30 cellular contexts compared by ENCODE assay signal in the genomic region with DNA sequence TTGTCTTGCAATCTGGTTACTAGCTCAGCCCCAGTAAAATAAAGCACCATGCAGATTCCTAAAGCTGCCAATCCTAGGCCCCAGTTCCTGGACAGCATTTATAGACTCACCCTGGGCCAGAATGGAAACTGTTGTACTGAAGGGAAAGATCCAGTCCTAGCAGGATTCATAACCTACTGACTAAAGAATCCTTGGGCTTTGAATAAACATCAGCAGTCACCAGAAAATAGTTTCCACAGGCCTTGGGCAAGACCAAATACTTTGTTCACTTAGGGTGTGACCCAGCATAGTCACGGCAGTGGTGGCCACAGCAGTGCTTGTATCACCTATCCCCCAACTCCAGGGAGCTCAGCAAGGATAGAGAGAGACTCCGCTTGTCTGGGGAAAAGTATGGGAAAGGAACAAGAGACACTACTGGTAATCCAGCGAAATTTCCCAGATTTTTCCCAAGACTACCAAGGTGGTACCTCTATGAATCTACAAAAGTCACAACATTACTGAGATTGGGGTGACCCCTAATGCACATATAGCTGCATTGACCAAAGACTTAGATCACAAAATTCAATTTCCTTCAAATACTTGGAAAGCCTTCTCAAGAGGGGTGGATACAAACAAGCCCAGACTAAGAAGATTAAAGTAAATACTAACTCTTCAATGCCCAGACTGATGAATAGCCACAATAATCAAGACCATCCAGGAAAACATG.
DNase-seq lines count a peak whose midpoint lies in the region; ATAC-seq and TF ChIP-seq lines count a peak whose summit lies in the region.
"Had no signal": no experiment of that assay in that cellular context is flagged by ENCODE, and none has a peak within 500 bp of the region (broad histone marks: within the 10 kb centered on the region; RNA-seq: fewer than 3 reads in every experiment).

No MANE protein-coding gene starts in this region.

- CTCF ChIA-PET in activated naive CD4-positive, alpha-beta T cell treated with anti-CD3 and anti-CD28 coated beads, Interleukin-2, amount 10 ng/mL, durations not matched to agents 7 days and 5 days (lab: Charles Lee) = no interaction called here

- H3K36me3 Mint-ChIP-seq in activated naive CD4-positive, alpha-beta T cell treated with anti-CD3 and anti-CD28 coated beads, Interleukin-2, amount 10 ng/mL, durations not matched to agents 7 days and 5 days = no peaks in the 10 kb centered on the region
- H3K36me3 Mint-ChIP-seq: memory B cell; naive thymus-derived CD8-positive, alpha-beta T cell had no signal

- H3K27me3 Mint-ChIP-seq in activated naive CD4-positive, alpha-beta T cell treated with anti-CD3 and anti-CD28 coated beads, Interleukin-2, amount 10 ng/mL, durations not matched to agents 7 days and 5 days = no peaks in the 10 kb centered on the region
- H3K27me3 Mint-ChIP-seq: activated CD8-positive, alpha-beta T cell treated with anti-CD3 and anti-CD28 coated beads for 36 hours; memory B cell; naive thymus-derived CD8-positive, alpha-beta T cell had no signal

- TF ChIP-seq CTCF in OCI-LY3 (IDR thresholded peaks at IDR 0.05; ENCODE audit: low read depth, low read length) (peak; percentile 19; the same call in 1 of the 2 replicates), adrenal gland (IDR thresholded peaks at IDR 0.05) (no peak)

- H3K4me1 Mint-ChIP-seq in activated naive CD4-positive, alpha-beta T cell treated with anti-CD3 and anti-CD28 coated beads, Interleukin-2, amount 10 ng/mL, durations not matched to agents 7 days and 5 days = no peaks in the 10 kb centered on the region
- H3K4me1 Mint-ChIP-seq: memory B cell; naive thymus-derived CD8-positive, alpha-beta T cell had no signal

- no peak overlapping the region for H3K27ac Mint-ChIP-seq in activated naive CD4-positive, alpha-beta T cell treated with anti-CD3 and anti-CD28 coated beads, Interleukin-2, amount 10 ng/mL, durations not matched to agents 7 days and 5 days
- H3K27ac Mint-ChIP-seq: activated CD8-positive, alpha-beta T cell treated with anti-CD3 and anti-CD28 coated beads for 36 hours; HFFc6; memory B cell had no signal

- H4K5ac ChIP-seq in mesendoderm (ENCODE audit: low read length) = no peak overlapping the region

- H3K4me1 ChIP-seq in OCI-LY3 (ENCODE audit: low read length) = no peaks in the 10 kb centered on the region
- H3K4me1 ChIP-seq in mesendoderm (ENCODE audit: control insufficient read depth, low read depth, low read length) = no peaks in the 10 kb centered on the region
- no peaks in the 10 kb centered on the region for H3K4me1 ChIP-seq in adrenal gland (replicated peaks in 1 of 2)
- H3K4me1 ChIP-seq: esophagus muscularis mucosa, transverse colon had no signal

- ATAC-seq in GM18511 (IDR thresholded peaks at IDR 0.05; ENCODE audit: unreplicated experiment) (no peak), GM21723 (IDR thresholded peaks at IDR 0.05; ENCODE audit: unreplicated experiment) (no peak)
- ATAC-seq: activated CD4-positive, CD25-positive, alpha-beta regulatory T cell treated with anti-CD3 and anti-CD28 coated beads, Interleukin-2, amount 50 U/mL, for 24 hours; activated CD8-positive, alpha-beta T cell treated with anti-CD3 and anti-CD28 coated beads for 36 hours; left cardiac atrium; naive thymus-derived CD8-positive, alpha-beta T cell had no signal

- peaks cover 3% of the 10 kb centered on the region for H3K9me3 Mint-ChIP-seq in activated naive CD4-positive, alpha-beta T cell treated with anti-CD3 and anti-CD28 coated beads, Interleukin-2, amount 10 ng/mL, durations not matched to agents 7 days and 5 days

- no peak overlapping the region for H2BK120ac ChIP-seq in mesendoderm (ENCODE audit: low read depth, low read length)

- H3K4me3 Mint-ChIP-seq in activated naive CD4-positive, alpha-beta T cell treated with anti-CD3 and anti-CD28 coated beads, Interleukin-2, amount 10 ng/mL, durations not matched to agents 7 days and 5 days = no peak overlapping the region
- H3K4me3 Mint-ChIP-seq: activated CD8-positive, alpha-beta T cell treated with anti-CD3 and anti-CD28 coated beads for 36 hours; HFFc6; memory B cell; naive thymus-derived CD8-positive, alpha-beta T cell had no signal

- no peaks in the 10 kb centered on the region for H3K9me3 ChIP-seq in OCI-LY3 (ENCODE audit: insufficient read depth, low read length)
- no peaks in the 10 kb centered on the region for H3K9me3 ChIP-seq in adrenal gland (replicated peaks in 1 of 3)
- H3K9me3 ChIP-seq: esophagus muscularis mucosa, ovary, transverse colon had no signal

- H3K4me2 ChIP-seq in OCI-LY3 (ENCODE audit: low read length) = no peak overlapping the region
- H3K4me2 ChIP-seq in mesendoderm (ENCODE audit: low read length) = no peak overlapping the region

- H4K8ac ChIP-seq in mesendoderm (ENCODE audit: low read depth, low read length) = no peak overlapping the region

- H2AFZ ChIP-seq in OCI-LY3 (ENCODE audit: low read depth, low read length) = no peak overlapping the region

- no peak overlapping the region for H3K9ac ChIP-seq in OCI-LY3 (ENCODE audit: low read length)
- H3K9ac ChIP-seq in mesendoderm (ENCODE audit: low read length) = no peak overlapping the region

- DNase-seq in H4 (ENCODE audit: low spot score) = peak; percentile 9
- DNase-seq in dedifferentiated amniotic fluid mesenchymal stem cell (ENCODE audit: extremely low spot score) = peak; percentile 46
- DNase-seq in mesendoderm = peak; percentile 15
- DNase-seq in adrenal gland = no peak
- no peak for DNase-seq in activated naive CD4-positive, alpha-beta T cell treated with anti-CD3 and anti-CD28 coated beads, Interleukin-2, amount 10 ng/mL, durations not matched to agents 7 days and 5 days
- DNase-seq: activated CD8-positive, alpha-beta T cell treated with anti-CD3 and anti-CD28 coated beads for 36 hours; activated gamma-delta T cell treated with Interleukin-2 at 50 U/mL for 16 hours; AML-193; aorta; cerebellar nuclear complex; effector CD4-positive, alpha-beta T cell; HFFc6; Karpas-422; left cardiac atrium; naive thymus-derived CD8-positive, alpha-beta T cell; NCI-H1092 treated with DMSO at 0.1 percent for 48 hours; NCI-H2081; NCI-H510A; ovary; right cardiac atrium; RPMI8226; stimulated activated CD4-positive, alpha-beta T cell treated with anti-CD3 and anti-CD28 coated beads, Interleukin-4, amount 100 ng/mL, for 24 hours; stimulated activated naive CD4-positive, alpha-beta T cell treated with Interleukin-2 at 50 U/mL for 16 hours; transverse colon had no signal

- no peak for TF ChIP-seq POLR2A in adrenal gland (IDR thresholded peaks at IDR 0.05)

- H4K20me1 ChIP-seq in OCI-LY3 (ENCODE audit: insufficient read depth, low read length) = no peaks in the 10 kb centered on the region

- H2AK5ac ChIP-seq in mesendoderm (ENCODE audit: low read length) = no peak overlapping the region

- H3K56ac ChIP-seq in mesendoderm (ENCODE audit: low read length) = no peak overlapping the region

- H2BK5ac ChIP-seq in mesendoderm (ENCODE audit: low read length) = no peak overlapping the region

- H3K4ac ChIP-seq in mesendoderm (ENCODE audit: low read depth, low read length) = no peak overlapping the region

- WGBS in mesendoderm (ENCODE audit: extremely low coverage, insufficient coverage, low lambda C conversion rate) = no CpG with 5 or more reads among the region's 3 CpGs
- WGBS in adrenal gland, 4 donors = 81 to 85% (median 84%) methylated on average over 3 of the region's 3 CpGs

- no peak overlapping the region for H3K23ac ChIP-seq in mesendoderm (ENCODE audit: low read length)

- intact Hi-C loops in adrenal gland (cut with DNase I) = no loop called here

- H3K79me2 ChIP-seq in OCI-LY3 (ENCODE audit: low read length) (no peaks in the 10 kb centered on the region), mesendoderm (ENCODE audit: control insufficient read depth, insufficient read depth, low read length) (no peaks in the 10 kb centered on the region)

- no peak overlapping the region for H2BK15ac ChIP-seq in mesendoderm (replicated peaks; ENCODE audit: low read depth)

- no peaks in the 10 kb centered on the region for H3K27me3 ChIP-seq in OCI-LY3 (ENCODE audit: low read depth, low read length)
- H3K27me3 ChIP-seq in mesendoderm (ENCODE audit: insufficient read depth, low read length, poor library complexity) = no peaks in the 10 kb centered on the region
- H3K27me3 ChIP-seq in adrenal gland = no peaks in the 10 kb centered on the region
- H3K27me3 ChIP-seq: esophagus muscularis mucosa, ovary, transverse colon had no signal

- H3K79me1 ChIP-seq in mesendoderm (ENCODE audit: low read length) = no peaks in the 10 kb centered on the region

- H3K36me3 ChIP-seq in OCI-LY3 (replicated peaks; ENCODE audit: low read depth, low read length) = no peaks in the 10 kb centered on the region
- H3K36me3 ChIP-seq in mesendoderm (ENCODE audit: control insufficient read depth, insufficient read depth, low read length) = no peaks in the 10 kb centered on the region
- H3K36me3 ChIP-seq in adrenal gland (replicated peaks in 1 of 2) = no peaks in the 10 kb centered on the region
- H3K36me3 ChIP-seq: esophagus muscularis mucosa, ovary, transverse colon had no signal

- no peak overlapping the region for H3K27ac ChIP-seq in OCI-LY3 (ENCODE audit: low read length)
- H3K27ac ChIP-seq in mesendoderm (ENCODE audit: low read depth, low read length) = no peak overlapping the region
- no peak overlapping the region for H3K27ac ChIP-seq in adrenal gland
- H3K27ac ChIP-seq: esophagus muscularis mucosa, ovary, transverse colon had no signal

- no peak overlapping the region for H3K4me3 ChIP-seq in OCI-LY3 (ENCODE audit: low read length)
- H3K4me3 ChIP-seq in mesendoderm (ENCODE audit: low read length) = no peak overlapping the region
- H3K4me3 ChIP-seq in adrenal gland = no peak overlapping the region
- H3K4me3 ChIP-seq: esophagus muscularis mucosa, ovary, transverse colon had no signal

- no peak overlapping the region for H3K18ac ChIP-seq in mesendoderm (ENCODE audit: low read length)

Comparison
In these comparisons a context has a peak if more than half of its experiments do, and no peak if none do; other contexts are left out.
1. DNase-seq: peak in H4 (single experiment), dedifferentiated amniotic fluid mesenchymal stem cell (single experiment) and mesendoderm (single experiment); none in adrenal gland (0 of 7) and activated naive CD4-positive, alpha-beta T cell treated with anti-CD3 and anti-CD28 coated beads, Interleukin-2, amount 10 ng/mL, durations not matched to agents 7 days and 5 days (single experiment).